ENCODE assay signal across 18 cellular contexts in the genomic region with DNA sequence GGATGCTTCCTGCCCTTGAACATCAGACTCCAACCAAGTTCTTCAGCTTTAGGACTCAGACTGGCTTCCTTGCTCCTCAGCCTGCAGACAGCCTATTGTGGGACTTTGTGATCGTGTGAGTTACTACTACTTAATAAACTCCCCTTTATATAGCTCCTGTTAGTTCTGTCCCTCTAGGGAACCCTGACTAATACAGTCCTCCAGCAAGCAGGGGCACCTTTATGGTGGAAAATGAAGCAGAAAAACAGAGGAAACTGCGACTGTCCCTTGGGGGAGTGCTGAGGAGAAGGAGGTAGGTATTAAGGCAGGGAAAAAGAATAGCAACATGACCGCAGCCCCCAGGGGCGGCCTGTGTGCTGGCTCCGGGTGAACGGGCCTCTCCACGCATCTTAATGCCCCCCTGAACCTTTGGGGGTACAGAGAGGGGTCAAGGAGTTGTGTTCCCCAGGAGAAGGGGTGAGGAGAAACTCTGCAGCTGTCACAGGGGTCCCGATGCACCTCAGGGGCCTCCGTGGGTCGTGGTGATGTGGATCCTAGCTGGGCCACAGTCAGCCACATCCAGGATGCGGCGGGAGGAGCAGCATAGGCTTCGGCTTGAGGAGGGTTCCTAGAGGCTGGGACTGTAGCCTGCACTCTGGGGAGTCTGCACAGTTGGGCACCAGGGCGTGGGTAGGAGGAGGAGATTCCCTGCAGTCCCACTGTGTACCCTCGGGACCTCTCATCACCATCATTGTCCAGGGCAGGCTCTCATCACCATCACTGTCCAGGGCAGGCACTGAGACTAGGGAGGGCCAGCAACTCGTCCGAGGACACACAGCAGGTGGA. TPM values are rescaled to one million over a fixed set of nuclear protein-coding genes. Genes with fewer than 3 reads are reported as not detected.
"Had no signal": no experiment of that assay in that cellular context is flagged by ENCODE, and none has a peak within 500 bp of the region (broad histone marks: within the 10 kb centered on the region; RNA-seq: fewer than 3 reads in every experiment).

No MANE protein-coding gene starts in this region.

- H3K4me3 Mint-ChIP-seq: activated CD8-positive, alpha-beta T cell treated with anti-CD3 and anti-CD28 coated beads for 36 hours; activated naive CD8-positive, alpha-beta T cell treated with anti-CD3 and anti-CD28 coated beads, Interleukin-2, amount 10 ng/mL, durations not matched to agents 7 days and 5 days; T-helper 1 cell treated with Interleukin-12 subunit alpha and Interleukin-12 subunit beta and Interleukin-4 antibody, amounts not matched to agents 30 μg/mL and 1 μg/mL, for 36 hours had no signal

- H3K36me3 Mint-ChIP-seq: activated naive CD8-positive, alpha-beta T cell treated with anti-CD3 and anti-CD28 coated beads, Interleukin-2, amount 10 ng/mL, durations not matched to agents 7 days and 5 days had no signal

- H3K27me3 ChIP-seq: adrenal gland had no signal

- H3K27ac Mint-ChIP-seq: activated CD8-positive, alpha-beta T cell treated with anti-CD3 and anti-CD28 coated beads for 36 hours; activated naive CD8-positive, alpha-beta T cell treated with anti-CD3 and anti-CD28 coated beads, Interleukin-2, amount 10 ng/mL, durations not matched to agents 7 days and 5 days; T-helper 1 cell treated with Interleukin-12 subunit alpha and Interleukin-12 subunit beta and Interleukin-4 antibody, amounts not matched to agents 30 μg/mL and 1 μg/mL, for 36 hours had no signal

- DNase-seq: activated CD4-positive, alpha-beta T cell treated with anti-CD3 and anti-CD28 coated beads for 4 hours; activated CD8-positive, alpha-beta memory T cell treated with anti-CD3 and anti-CD28 coated beads, Interleukin-2, amount 50 U/mL, for 48 hours; activated CD8-positive, alpha-beta T cell treated with anti-CD3 and anti-CD28 coated beads for 36 hours; activated naive CD4-positive, alpha-beta T cell treated with anti-CD3 and anti-CD28 coated beads, Interleukin-2, amount 50 U/mL, for 16 hours; activated naive CD8-positive, alpha-beta T cell treated with anti-CD3 and anti-CD28 coated beads, Interleukin-2, amount 10 ng/mL, durations not matched to agents 7 days and 5 days; activated T-cell treated with anti-CD3 and anti-CD28 coated beads, Interleukin-2, amount 50 U/mL, for 1 hour; adrenal gland; anterior cingulate cortex; cerebellar nuclear complex; NCI-H1105 treated with DMSO at 0.1 percent for 48 hours; NCI-H1436 treated with DMSO at 0.1 percent for 48 hours; NCI-H187; NCI-H446; NCI-H524; NCI-H748 treated with DMSO at 0.1 percent for 48 hours; PC-3 had no signal

- H3K36me3 ChIP-seq: adrenal gland had no signal

- H3K9me3 ChIP-seq: adrenal gland had no signal

- H3K4me3 ChIP-seq: adrenal gland had no signal

- H3K27ac ChIP-seq: adrenal gland had no signal

- H3K4me1 ChIP-seq: adrenal gland had no signal

- ATAC-seq: activated CD4-positive, CD25-positive, alpha-beta regulatory T cell treated with anti-CD3 and anti-CD28 coated beads, Interleukin-2, amount 50 U/mL, for 24 hours; activated CD8-positive, alpha-beta T cell treated with anti-CD3 and anti-CD28 coated beads for 36 hours; PC-3 had no signal

- H3K9me3 Mint-ChIP-seq: activated CD8-positive, alpha-beta T cell treated with anti-CD3 and anti-CD28 coated beads for 36 hours; activated naive CD8-positive, alpha-beta T cell treated with anti-CD3 and anti-CD28 coated beads, Interleukin-2, amount 10 ng/mL, durations not matched to agents 7 days and 5 days; T-helper 1 cell treated with Interleukin-12 subunit alpha and Interleukin-12 subunit beta and Interleukin-4 antibody, amounts not matched to agents 30 μg/mL and 1 μg/mL, for 36 hours had no signal

RNA-seq across cellular contexts. Expression of gene SHISAL1, which starts 34.3 kb away (rescaled TPM):
- total RNA-seq: activated CD8-positive, alpha-beta T cell treated with anti-CD3 and anti-CD28 coated beads for 36 hours; activated naive CD8-positive, alpha-beta T cell treated with anti-CD3 and anti-CD28 coated beads, Interleukin-2, amount 10 ng/mL, durations not matched to agents 7 days and 5 days had no signal
